Comparison of ENCODE assay signal across 1 cellular context in genomic region chr15:75029378-75030022, GRCh38.
TF ChIP-seq lines count a peak whose summit lies in the region.

No MANE protein-coding gene starts in this region.

TF ChIP-seq in H1, 55 proteins besides CTCF, POLR2A, EP300 and RAD21 (continued from another document):
- TF ChIP-seq CREB1 (IDR thresholded peaks at IDR 0.05) = 0 out of 2 replicates have a peak, but pooled peaks have one; percentile 17
